Comparison of ENCODE assay signal across 2 cellular contexts in the genomic region with DNA sequence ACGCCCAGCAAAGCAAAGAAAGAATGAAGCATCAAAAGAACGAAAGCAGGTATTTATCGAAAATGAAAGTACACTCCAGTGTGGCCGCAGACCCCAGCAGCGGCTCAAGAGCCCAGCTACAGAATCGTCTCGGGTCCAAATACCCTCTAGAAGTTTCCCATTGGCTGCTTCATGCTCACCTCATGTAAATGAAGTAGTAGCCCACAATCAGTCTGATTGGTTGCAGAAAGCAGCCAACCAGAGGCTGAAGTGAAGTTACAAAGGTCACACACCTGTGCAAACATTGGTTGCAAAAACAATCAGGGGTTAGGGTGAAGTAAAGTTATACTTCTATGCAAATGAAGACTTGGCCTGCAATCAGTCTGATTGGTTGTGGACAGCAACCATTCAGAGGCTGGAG.
TF ChIP-seq lines count a peak whose summit lies in the region.

No MANE protein-coding gene starts in this region.

TF ChIP-seq in A549, 52 proteins besides CTCF, POLR2A, EP300 and RAD21 (continued from another document):
- no peak for TF ChIP-seq POLR2AphosphoS2 (conservative IDR thresholded peaks at IDR 0.05; ENCODE audit: low read length)
- no peak for TF ChIP-seq FOSL2 (IDR thresholded peaks at IDR 0.05)
- TF ChIP-seq FOSL2 (CRISPR knock-in tag; IDR thresholded peaks at IDR 0.05), result no peak

TF ChIP-seq in GM23338, 12 proteins besides CTCF, POLR2A, EP300 and RAD21 (continued from another document):
- TF ChIP-seq, protein P1, sequence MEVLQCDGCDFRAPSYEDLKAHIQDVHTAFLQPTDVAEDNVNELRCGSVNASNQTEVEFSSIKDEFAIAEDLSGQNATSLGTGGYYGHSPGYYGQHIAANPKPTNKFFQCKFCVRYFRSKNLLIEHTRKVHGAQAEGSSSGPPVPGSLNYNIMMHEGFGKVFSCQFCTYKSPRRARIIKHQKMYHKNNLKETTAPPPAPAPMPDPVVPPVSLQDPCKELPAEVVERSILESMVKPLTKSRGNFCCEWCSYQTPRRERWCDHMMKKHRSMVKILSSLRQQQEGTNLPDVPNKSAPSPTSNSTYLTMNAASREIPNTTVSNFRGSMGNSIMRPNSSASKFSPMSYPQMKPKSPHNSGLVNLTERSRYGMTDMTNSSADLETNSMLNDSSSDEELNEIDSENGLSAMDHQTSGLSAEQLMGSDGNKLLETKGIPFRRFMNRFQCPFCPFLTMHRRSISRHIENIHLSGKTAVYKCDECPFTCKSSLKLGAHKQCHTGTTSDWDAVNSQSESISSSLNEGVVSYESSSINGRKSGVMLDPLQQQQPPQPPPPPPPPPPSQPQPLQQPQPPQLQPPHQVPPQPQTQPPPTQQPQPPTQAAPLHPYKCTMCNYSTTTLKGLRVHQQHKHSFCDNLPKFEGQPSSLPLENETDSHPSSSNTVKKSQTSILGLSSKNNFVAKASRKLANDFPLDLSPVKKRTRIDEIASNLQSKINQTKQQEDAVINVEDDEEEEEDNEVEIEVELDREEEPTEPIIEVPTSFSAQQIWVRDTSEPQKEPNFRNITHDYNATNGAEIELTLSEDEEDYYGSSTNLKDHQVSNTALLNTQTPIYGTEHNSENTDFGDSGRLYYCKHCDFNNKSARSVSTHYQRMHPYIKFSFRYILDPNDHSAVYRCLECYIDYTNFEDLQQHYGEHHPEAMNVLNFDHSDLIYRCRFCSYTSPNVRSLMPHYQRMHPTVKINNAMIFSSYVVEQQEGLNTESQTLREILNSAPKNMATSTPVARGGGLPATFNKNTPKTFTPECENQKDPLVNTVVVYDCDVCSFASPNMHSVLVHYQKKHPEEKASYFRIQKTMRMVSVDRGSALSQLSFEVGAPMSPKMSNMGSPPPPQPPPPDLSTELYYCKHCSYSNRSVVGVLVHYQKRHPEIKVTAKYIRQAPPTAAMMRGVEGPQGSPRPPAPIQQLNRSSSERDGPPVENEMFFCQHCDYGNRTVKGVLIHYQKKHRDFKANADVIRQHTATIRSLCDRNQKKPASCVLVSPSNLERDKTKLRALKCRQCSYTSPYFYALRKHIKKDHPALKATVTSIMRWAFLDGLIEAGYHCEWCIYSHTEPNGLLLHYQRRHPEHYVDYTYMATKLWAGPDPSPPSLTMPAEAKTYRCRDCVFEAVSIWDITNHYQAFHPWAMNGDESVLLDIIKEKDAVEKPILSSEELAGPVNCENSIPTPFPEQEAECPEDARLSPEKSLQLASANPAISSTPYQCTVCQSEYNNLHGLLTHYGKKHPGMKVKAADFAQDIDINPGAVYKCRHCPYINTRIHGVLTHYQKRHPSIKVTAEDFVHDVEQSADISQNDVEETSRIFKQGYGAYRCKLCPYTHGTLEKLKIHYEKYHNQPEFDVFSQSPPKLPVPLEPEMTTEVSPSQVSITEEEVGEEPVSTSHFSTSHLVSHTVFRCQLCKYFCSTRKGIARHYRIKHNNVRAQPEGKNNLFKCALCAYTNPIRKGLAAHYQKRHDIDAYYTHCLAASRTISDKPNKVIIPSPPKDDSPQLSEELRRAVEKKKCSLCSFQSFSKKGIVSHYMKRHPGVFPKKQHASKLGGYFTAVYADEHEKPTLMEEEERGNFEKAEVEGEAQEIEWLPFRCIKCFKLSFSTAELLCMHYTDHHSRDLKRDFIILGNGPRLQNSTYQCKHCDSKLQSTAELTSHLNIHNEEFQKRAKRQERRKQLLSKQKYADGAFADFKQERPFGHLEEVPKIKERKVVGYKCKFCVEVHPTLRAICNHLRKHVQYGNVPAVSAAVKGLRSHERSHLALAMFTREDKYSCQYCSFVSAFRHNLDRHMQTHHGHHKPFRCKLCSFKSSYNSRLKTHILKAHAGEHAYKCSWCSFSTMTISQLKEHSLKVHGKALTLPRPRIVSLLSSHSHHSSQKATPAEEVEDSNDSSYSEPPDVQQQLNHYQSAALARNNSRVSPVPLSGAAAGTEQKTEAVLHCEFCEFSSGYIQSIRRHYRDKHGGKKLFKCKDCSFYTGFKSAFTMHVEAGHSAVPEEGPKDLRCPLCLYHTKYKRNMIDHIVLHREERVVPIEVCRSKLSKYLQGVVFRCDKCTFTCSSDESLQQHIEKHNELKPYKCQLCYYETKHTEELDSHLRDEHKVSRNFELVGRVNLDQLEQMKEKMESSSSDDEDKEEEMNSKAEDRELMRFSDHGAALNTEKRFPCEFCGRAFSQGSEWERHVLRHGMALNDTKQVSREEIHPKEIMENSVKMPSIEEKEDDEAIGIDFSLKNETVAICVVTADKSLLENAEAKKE (CRISPR knock-in tag; IDR thresholded peaks at IDR 0.05), result no peak
- TF ChIP-seq JUNB (IDR thresholded peaks at IDR 0.05; ENCODE audit: unreplicated experiment), result no peak
- no peak for TF ChIP-seq ZNF331 (CRISPR knock-in tag; IDR thresholded peaks at IDR 0.05; ENCODE audit: low read depth)
- TF ChIP-seq ZNF114 (CRISPR knock-in tag; IDR thresholded peaks at IDR 0.05), result no peak
- TF ChIP-seq, protein P2, sequence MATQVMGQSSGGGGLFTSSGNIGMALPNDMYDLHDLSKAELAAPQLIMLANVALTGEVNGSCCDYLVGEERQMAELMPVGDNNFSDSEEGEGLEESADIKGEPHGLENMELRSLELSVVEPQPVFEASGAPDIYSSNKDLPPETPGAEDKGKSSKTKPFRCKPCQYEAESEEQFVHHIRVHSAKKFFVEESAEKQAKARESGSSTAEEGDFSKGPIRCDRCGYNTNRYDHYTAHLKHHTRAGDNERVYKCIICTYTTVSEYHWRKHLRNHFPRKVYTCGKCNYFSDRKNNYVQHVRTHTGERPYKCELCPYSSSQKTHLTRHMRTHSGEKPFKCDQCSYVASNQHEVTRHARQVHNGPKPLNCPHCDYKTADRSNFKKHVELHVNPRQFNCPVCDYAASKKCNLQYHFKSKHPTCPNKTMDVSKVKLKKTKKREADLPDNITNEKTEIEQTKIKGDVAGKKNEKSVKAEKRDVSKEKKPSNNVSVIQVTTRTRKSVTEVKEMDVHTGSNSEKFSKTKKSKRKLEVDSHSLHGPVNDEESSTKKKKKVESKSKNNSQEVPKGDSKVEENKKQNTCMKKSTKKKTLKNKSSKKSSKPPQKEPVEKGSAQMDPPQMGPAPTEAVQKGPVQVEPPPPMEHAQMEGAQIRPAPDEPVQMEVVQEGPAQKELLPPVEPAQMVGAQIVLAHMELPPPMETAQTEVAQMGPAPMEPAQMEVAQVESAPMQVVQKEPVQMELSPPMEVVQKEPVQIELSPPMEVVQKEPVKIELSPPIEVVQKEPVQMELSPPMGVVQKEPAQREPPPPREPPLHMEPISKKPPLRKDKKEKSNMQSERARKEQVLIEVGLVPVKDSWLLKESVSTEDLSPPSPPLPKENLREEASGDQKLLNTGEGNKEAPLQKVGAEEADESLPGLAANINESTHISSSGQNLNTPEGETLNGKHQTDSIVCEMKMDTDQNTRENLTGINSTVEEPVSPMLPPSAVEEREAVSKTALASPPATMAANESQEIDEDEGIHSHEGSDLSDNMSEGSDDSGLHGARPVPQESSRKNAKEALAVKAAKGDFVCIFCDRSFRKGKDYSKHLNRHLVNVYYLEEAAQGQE (IDR thresholded peaks at IDR 0.05; ENCODE audit: unreplicated experiment), result no peak
- TF ChIP-seq NANOG (IDR thresholded peaks at IDR 0.05; ENCODE audit: borderline replicate concordance), result no peak
- TF ChIP-seq EZH2phosphoT487 (IDR thresholded peaks at IDR 0.05; ENCODE audit: unreplicated experiment), result no peak
- TF ChIP-seq CREB1 (CRISPR knock-in tag; IDR thresholded peaks at IDR 0.05; ENCODE audit: low read depth), result no peak
- no peak for TF ChIP-seq EZH2 (IDR thresholded peaks at IDR 0.05; ENCODE audit: low read depth, unreplicated experiment)
- TF ChIP-seq, protein P3, sequence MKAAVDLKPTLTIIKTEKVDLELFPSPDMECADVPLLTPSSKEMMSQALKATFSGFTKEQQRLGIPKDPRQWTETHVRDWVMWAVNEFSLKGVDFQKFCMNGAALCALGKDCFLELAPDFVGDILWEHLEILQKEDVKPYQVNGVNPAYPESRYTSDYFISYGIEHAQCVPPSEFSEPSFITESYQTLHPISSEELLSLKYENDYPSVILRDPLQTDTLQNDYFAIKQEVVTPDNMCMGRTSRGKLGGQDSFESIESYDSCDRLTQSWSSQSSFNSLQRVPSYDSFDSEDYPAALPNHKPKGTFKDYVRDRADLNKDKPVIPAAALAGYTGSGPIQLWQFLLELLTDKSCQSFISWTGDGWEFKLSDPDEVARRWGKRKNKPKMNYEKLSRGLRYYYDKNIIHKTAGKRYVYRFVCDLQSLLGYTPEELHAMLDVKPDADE (IDR thresholded peaks at IDR 0.05), result no peak
